ENCODE assay signal across 31 cellular contexts in genomic region chr2:149219853-149220252, GRCh38.
A peak's percentile ranks its signal among the peaks of the same experiment; 100 is the strongest.
DNase-seq lines count a peak whose midpoint lies in the region; ATAC-seq, FAIRE-seq and TF ChIP-seq lines count a peak whose summit lies in the region.
"Had no signal": no experiment of that assay in that cellular context is flagged by ENCODE, and none has a peak within 500 bp of the region (broad histone marks: within the 10 kb centered on the region; RNA-seq: fewer than 3 reads in every experiment).

No MANE protein-coding gene starts in this region.

- H3K4me1 ChIP-seq in mesodermal cell (ENCODE audit: control insufficient read depth, insufficient read depth, low read length, poor library complexity, severe bottlenecking) = no peaks in the 10 kb centered on the region
- H3K4me1 ChIP-seq: heart left ventricle, upper lobe of left lung had no signal

- no peaks in the 10 kb centered on the region for H3K36me3 ChIP-seq in mesodermal cell (ENCODE audit: control insufficient read depth, insufficient read depth, low read length)
- H3K36me3 ChIP-seq: heart left ventricle, upper lobe of left lung had no signal

- H3K9me3 ChIP-seq in mesodermal cell (ENCODE audit: control insufficient read depth, low read length) = no peaks in the 10 kb centered on the region
- H3K9me3 ChIP-seq: heart left ventricle, upper lobe of left lung had no signal

- TF ChIP-seq POLR2A in erythroblast (IDR thresholded peaks at IDR 0.05; ENCODE audit: low read length) = no peak

- peak overlapping the region; percentile 68 for H3K27ac ChIP-seq in mesodermal cell (ENCODE audit: low read depth, low read length, severe bottlenecking)
- H3K27ac ChIP-seq: heart left ventricle, KMS-11, SK-N-MC, upper lobe of left lung had no signal

- DNase-seq in Ammon's horn (ENCODE audit: low spot score) (peak; percentile 34), OCI-M1 (lab: John Stamatoyannopoulos, UW) (peak; percentile 91), erythroblast (lab: John Stamatoyannopoulos, UW) (peak; percentile 51 to 87), NCI-H1105 treated with DMSO at 0.1 percent for 48 hours (lab: John Stamatoyannopoulos, UW) (no peak), HTR-8/SVneo (ENCODE audit: insufficient read length, low spot score) (no peak)
- DNase-seq: activated CD4-positive, alpha-beta T cell treated with anti-CD3 and anti-CD28 coated beads, Interleukin-2, amount 50 U/mL, for 48 hours; activated CD4-positive, CD25-positive, alpha-beta regulatory T cell treated with anti-CD3 and anti-CD28 coated beads, Interleukin-2, amount 50 U/mL, for 72 hours; activated naive CD4-positive, alpha-beta T cell; activated naive CD8-positive, alpha-beta T cell treated with anti-CD3 and anti-CD28 coated beads, Interleukin-2, amount 50 U/mL, for 24 hours; CD4-positive, CD25-positive, alpha-beta regulatory T cell; central memory CD4-positive, alpha-beta T cell; cortex of kidney; DND-41; heart left ventricle; kidney glomerular epithelial cell; natural killer cell; NCI-H1436; NCI-H510A treated with DMSO at 0.1 percent for 48 hours; occipital lobe; T-helper 17 cell; upper lobe of left lung had no signal

- no peak overlapping the region for H3K4me3 ChIP-seq in mesodermal cell (ENCODE audit: extremely low read depth, insufficient read depth, low read length, poor library complexity, severe bottlenecking)
- H3K4me3 ChIP-seq: heart left ventricle, SK-N-MC, upper lobe of left lung had no signal

- 39 to 41% methylated on average over 2 of the region's 3 CpGs for WGBS in mesodermal cell (ENCODE audit: insufficient coverage in 2 of 2), 2 experiments

- no peak for FAIRE-seq in HTR-8/SVneo (lab: Jason Lieb, UNC)
- FAIRE-seq: A204.1, D721Med, TTC549 had no signal

- no peak for ATAC-seq in GM19452 (IDR thresholded peaks at IDR 0.05; ENCODE audit: unreplicated experiment)
- no peak for ATAC-seq in GM18870 (IDR thresholded peaks at IDR 0.05; ENCODE audit: unreplicated experiment)
- ATAC-seq: activated naive CD8-positive, alpha-beta T cell treated with anti-CD3 and anti-CD28 coated beads, Interleukin-2, amount 50 U/mL, for 24 hours; esophagus mucosa; heart left ventricle; natural killer cell; stimulated activated effector memory CD8-positive, alpha-beta T cell treated with anti-CD3 and anti-CD28 coated beads, Interleukin-12 subunit alpha, Interleukin-12 subunit beta, amount 100 ng/mL, for 72 hours; T-helper 17 cell had no signal

Comparison
In these comparisons a context has a peak if more than half of its experiments do, and no peak if none do; other contexts are left out.
1. DNase-seq: peak in Ammon's horn (single experiment), OCI-M1 (single experiment) and erythroblast (2 of 2); none in NCI-H1105 treated with DMSO at 0.1 percent for 48 hours (single experiment) and HTR-8/SVneo (single experiment).